In genomic region chr10:48456361-48456804, GRCh38 we compare ENCODE assay signal across 9 cellular contexts.
DNase-seq lines count a peak whose midpoint lies in the region; ATAC-seq and TF ChIP-seq lines count a peak whose summit lies in the region.
"Had no signal": no experiment of that assay in that cellular context is flagged by ENCODE, and none has a peak within 500 bp of the region (broad histone marks: within the 10 kb centered on the region; RNA-seq: fewer than 3 reads in every experiment).

No MANE protein-coding gene starts in this region.

- H3K4me3 ChIP-seq in heart right ventricle (no peak overlapping the region), psoas muscle (no peak overlapping the region)

- TF ChIP-seq CTCF in heart right ventricle (IDR thresholded peaks at IDR 0.05) (no peak), psoas muscle (IDR thresholded peaks at IDR 0.05) (no peak)

- peak; percentile 11 for DNase-seq in DMS79 treated with DMSO at 0.1 percent for 48 hours (lab: John Stamatoyannopoulos, UW)
- no peak for DNase-seq in DMS79 (lab: John Stamatoyannopoulos, UW)
- peak; percentile 71 for DNase-seq in RPMI8226
- DNase-seq in heart right ventricle, result peak; percentile 55 to 61
- peak; percentile 60 to 69 for DNase-seq in psoas muscle
- no peak for DNase-seq in DMS 273 (lab: John Stamatoyannopoulos, UW; ENCODE audit: unreplicated experiment)
- no peak for DNase-seq in NCI-H2081 (lab: John Stamatoyannopoulos, UW)

- ATAC-seq in heart right ventricle (peak; percentile 31 to 78 (median 56)), psoas muscle (no peak), GM21723 (IDR thresholded peaks at IDR 0.05; ENCODE audit: unreplicated experiment) (no peak)

- intact Hi-C loops in heart right ventricle (cut with DNase I) (no loop called here), psoas muscle (cut with DNase I) (loop anchor here in 1 of 2 donors (10.0 kb wide), 1 partner anchor 198 kb away; no protein-coding TSS in a partner anchor)

- H3K27me3 ChIP-seq in heart right ventricle (no peaks in the 10 kb centered on the region), psoas muscle (ENCODE audit: insufficient read depth in 3 of 3, low read length in 2 of 3) (no peaks in the 10 kb centered on the region)

- peaks cover 0 to 16% (median 0%) of the 10 kb centered on the region in 9 donors for H3K36me3 ChIP-seq in heart right ventricle
- no peaks in the 10 kb centered on the region for H3K36me3 ChIP-seq in psoas muscle (ENCODE audit: insufficient read depth in 1 of 2, low read depth in 1 of 2)

- WGBS in heart right ventricle, 2 donors, result 20 to 21% methylated on average over 9 of the region's 9 CpGs
- WGBS in psoas muscle, 3 donors, result 42 to 51% (median 48%) methylated on average over 8 to 9 of the region's 9 CpGs

- no peak overlapping the region for H3K27ac ChIP-seq in heart right ventricle
- no peak overlapping the region for H3K27ac ChIP-seq in psoas muscle
- H3K27ac ChIP-seq: 22Rv1 had no signal

- H3K9me3 ChIP-seq in heart right ventricle (no peaks in the 10 kb centered on the region), psoas muscle (no peaks in the 10 kb centered on the region)

- H3K4me1 ChIP-seq in heart right ventricle, result peaks cover 0 to 15% (median 5%) of the 10 kb centered on the region in 9 donors
- no peaks in the 10 kb centered on the region for H3K4me1 ChIP-seq in psoas muscle

Comparison
In these comparisons a context has a peak if more than half of its experiments do, and no peak if none do; other contexts are left out.
1. DNase-seq: peak in DMS79 treated with DMSO at 0.1 percent for 48 hours (single experiment), RPMI8226 (single experiment), heart right ventricle (2 of 2) and psoas muscle (2 of 2); none in DMS79 (single experiment), DMS 273 (single experiment) and NCI-H2081 (0 of 2).
2. ATAC-seq: peak in heart right ventricle (8 of 8); none in psoas muscle (0 of 4) and GM21723 (single experiment).